Comparison of ENCODE assay signal across 3 cellular contexts in the genomic region with DNA sequence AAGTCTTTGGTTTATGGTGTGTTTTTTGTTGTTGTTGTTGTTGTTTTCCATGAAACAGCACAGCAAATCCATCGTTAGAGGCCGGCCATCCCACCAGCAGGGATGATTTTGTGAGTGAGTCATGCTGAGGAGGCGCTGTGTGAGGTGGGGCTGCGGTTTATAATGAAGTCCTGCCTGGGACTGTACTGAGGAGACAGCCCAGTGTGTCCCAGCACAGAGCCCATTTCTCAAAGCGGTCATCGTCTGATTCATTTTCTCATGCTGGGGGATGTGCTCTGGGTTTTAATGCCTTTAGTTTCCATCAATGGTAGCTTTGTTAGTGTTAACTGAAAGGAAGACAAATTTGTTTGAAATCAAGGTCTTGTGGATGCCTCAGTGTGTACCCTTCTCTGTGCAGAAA.
A peak's percentile ranks its signal among the peaks of the same experiment; 100 is the strongest.
TF ChIP-seq lines count a peak whose summit lies in the region.

No MANE protein-coding gene starts in this region.

TF ChIP-seq in SK-N-SH treated with all-trans-retinoic acid at 6 μM for 48 hours, 23 proteins besides CTCF, POLR2A, EP300 and RAD21 (continued from another document):
- TF ChIP-seq, protein P1, sequence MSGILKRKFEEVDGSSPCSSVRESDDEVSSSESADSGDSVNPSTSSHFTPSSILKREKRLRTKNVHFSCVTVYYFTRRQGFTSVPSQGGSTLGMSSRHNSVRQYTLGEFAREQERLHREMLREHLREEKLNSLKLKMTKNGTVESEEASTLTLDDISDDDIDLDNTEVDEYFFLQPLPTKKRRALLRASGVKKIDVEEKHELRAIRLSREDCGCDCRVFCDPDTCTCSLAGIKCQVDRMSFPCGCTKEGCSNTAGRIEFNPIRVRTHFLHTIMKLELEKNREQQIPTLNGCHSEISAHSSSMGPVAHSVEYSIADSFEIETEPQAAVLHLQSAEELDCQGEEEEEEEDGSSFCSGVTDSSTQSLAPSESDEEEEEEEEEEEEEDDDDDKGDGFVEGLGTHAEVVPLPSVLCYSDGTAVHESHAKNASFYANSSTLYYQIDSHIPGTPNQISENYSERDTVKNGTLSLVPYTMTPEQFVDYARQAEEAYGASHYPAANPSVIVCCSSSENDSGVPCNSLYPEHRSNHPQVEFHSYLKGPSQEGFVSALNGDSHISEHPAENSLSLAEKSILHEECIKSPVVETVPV (CRISPR knock-in tag; IDR thresholded peaks at IDR 0.05): no peak

TF ChIP-seq in K562, 482 proteins besides CTCF, POLR2A, EP300 and RAD21 (continued from another document and continues in another):
- TF ChIP-seq JUND (IDR thresholded peaks at IDR 0.05; ENCODE audit: borderline replicate concordance, low read depth, low read length) (peak; percentile 85), JUND (tag; IDR thresholded peaks at IDR 0.05; ENCODE audit: borderline replicate concordance, low read depth, low read length) (peak; percentile 69; the same call in 1 of the 3 replicates), NFE2 (IDR thresholded peaks at IDR 0.05; ENCODE audit: low read depth) (peak; percentile 13; the same call in 1 of the 2 replicates), MEIS2 (IDR thresholded peaks at IDR 0.05; ENCODE audit: partially characterized antibody) (no peak), JUN (IDR thresholded peaks at IDR 0.05; ENCODE audit: borderline replicate concordance, low read depth, low read length) (peak; percentile 58; the same call in 1 of the 2 replicates), JUN (CRISPR knock-in tag; IDR thresholded peaks at IDR 0.05; ENCODE audit: borderline replicate concordance) (no peak), SPI1 (IDR thresholded peaks at IDR 0.05; ENCODE audit: borderline replicate concordance, low read depth, low read length) (no peak)
- TF ChIP-seq, protein P2, sequence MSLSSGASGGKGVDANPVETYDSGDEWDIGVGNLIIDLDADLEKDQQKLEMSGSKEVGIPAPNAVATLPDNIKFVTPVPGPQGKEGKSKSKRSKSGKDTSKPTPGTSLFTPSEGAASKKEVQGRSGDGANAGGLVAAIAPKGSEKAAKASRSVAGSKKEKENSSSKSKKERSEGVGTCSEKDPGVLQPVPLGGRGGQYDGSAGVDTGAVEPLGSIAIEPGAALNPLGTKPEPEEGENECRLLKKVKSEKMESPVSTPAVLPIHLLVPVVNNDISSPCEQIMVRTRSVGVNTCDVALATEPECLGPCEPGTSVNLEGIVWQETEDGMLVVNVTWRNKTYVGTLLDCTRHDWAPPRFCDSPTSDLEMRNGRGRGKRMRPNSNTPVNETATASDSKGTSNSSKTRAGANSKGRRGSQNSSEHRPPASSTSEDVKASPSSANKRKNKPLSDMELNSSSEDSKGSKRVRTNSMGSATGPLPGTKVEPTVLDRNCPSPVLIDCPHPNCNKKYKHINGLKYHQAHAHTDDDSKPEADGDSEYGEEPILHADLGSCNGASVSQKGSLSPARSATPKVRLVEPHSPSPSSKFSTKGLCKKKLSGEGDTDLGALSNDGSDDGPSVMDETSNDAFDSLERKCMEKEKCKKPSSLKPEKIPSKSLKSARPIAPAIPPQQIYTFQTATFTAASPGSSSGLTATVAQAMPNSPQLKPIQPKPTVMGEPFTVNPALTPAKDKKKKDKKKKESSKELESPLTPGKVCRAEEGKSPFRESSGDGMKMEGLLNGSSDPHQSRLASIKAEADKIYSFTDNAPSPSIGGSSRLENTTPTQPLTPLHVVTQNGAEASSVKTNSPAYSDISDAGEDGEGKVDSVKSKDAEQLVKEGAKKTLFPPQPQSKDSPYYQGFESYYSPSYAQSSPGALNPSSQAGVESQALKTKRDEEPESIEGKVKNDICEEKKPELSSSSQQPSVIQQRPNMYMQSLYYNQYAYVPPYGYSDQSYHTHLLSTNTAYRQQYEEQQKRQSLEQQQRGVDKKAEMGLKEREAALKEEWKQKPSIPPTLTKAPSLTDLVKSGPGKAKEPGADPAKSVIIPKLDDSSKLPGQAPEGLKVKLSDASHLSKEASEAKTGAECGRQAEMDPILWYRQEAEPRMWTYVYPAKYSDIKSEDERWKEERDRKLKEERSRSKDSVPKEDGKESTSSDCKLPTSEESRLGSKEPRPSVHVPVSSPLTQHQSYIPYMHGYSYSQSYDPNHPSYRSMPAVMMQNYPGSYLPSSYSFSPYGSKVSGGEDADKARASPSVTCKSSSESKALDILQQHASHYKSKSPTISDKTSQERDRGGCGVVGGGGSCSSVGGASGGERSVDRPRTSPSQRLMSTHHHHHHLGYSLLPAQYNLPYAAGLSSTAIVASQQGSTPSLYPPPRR (CRISPR knock-in tag; IDR thresholded peaks at IDR 0.05; ENCODE audit: borderline replicate concordance): no peak

TF ChIP-seq in WTC11, 78 proteins besides CTCF, POLR2A, EP300 and RAD21 (continued from another document):
- TF ChIP-seq, protein P3, sequence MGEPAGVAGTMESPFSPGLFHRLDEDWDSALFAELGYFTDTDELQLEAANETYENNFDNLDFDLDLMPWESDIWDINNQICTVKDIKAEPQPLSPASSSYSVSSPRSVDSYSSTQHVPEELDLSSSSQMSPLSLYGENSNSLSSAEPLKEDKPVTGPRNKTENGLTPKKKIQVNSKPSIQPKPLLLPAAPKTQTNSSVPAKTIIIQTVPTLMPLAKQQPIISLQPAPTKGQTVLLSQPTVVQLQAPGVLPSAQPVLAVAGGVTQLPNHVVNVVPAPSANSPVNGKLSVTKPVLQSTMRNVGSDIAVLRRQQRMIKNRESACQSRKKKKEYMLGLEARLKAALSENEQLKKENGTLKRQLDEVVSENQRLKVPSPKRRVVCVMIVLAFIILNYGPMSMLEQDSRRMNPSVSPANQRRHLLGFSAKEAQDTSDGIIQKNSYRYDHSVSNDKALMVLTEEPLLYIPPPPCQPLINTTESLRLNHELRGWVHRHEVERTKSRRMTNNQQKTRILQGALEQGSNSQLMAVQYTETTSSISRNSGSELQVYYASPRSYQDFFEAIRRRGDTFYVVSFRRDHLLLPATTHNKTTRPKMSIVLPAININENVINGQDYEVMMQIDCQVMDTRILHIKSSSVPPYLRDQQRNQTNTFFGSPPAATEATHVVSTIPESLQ (CRISPR knock-in tag; IDR thresholded peaks at IDR 0.05): no peak
- no peak for TF ChIP-seq RELA (CRISPR knock-in tag; IDR thresholded peaks at IDR 0.05; ENCODE audit: borderline replicate concordance)
TF ChIP-seq in WTC11: peak in this region for 0.
